In genomic region chr18:56650056-56650455, GRCh38 we compare ENCODE assay signal across 13 cellular contexts. TPM values are rescaled to one million over a fixed set of nuclear protein-coding genes. Genes with fewer than 3 reads are reported as not detected.
DNase-seq lines count a peak whose midpoint lies in the region; ATAC-seq and TF ChIP-seq lines count a peak whose summit lies in the region.
"Had no signal": no experiment of that assay in that cellular context is flagged by ENCODE, and none has a peak within 500 bp of the region (broad histone marks: within the 10 kb centered on the region; RNA-seq: fewer than 3 reads in every experiment).

No MANE protein-coding gene starts in this region.

- H3K4me3 ChIP-seq in BLaER1 treated with 17β-estradiol and CSF1 and Interleukin-3, amounts not matched to agents 10 nM and 100 nM, result peak overlapping the region in 2 of 10 experiments; percentile 79 to 85; a peak in 2 of 20 replicates
- H3K4me3 ChIP-seq in HUES48 (ENCODE audit: low read depth, low read length), result 0 out of 2 replicates have a peak overlapping the region, but pooled peaks have one; percentile 94

- H3K4me1 ChIP-seq in BLaER1 treated with 17β-estradiol and CSF1 and Interleukin-3, amounts not matched to agents 10 nM and 100 nM, result peaks cover 28 to 78% (median 32%) of the 10 kb centered on the region in 10 experiments
- H3K4me1 ChIP-seq in HUES48 (ENCODE audit: control insufficient read depth, insufficient read depth, low read length), result peaks cover 12% of the 10 kb centered on the region

- peak overlapping the region; percentile 94 for H3K27ac Mint-ChIP-seq in activated T-helper 1 cell treated with anti-CD3 and anti-CD28 coated beads, Interleukin-12 subunit alpha, Interleukin-12 subunit beta, Interleukin-2, Interleukin-4 antibody, amounts not matched to agents 30 ng/mL and 10 ng/mL and 1 ng/mL, durations not matched to agents 14 hours and 24 hours and 36 hours
- H3K27ac Mint-ChIP-seq in natural killer cell (peak overlapping the region; percentile 95 to 98), CD14-positive monocyte (no peak overlapping the region)

- H3K27me3 Mint-ChIP-seq in activated T-helper 1 cell treated with anti-CD3 and anti-CD28 coated beads, Interleukin-12 subunit alpha, Interleukin-12 subunit beta, Interleukin-2, Interleukin-4 antibody, amounts not matched to agents 30 ng/mL and 10 ng/mL and 1 ng/mL, durations not matched to agents 14 hours and 24 hours and 36 hours (ENCODE audit: insufficient read depth), result no peaks in the 10 kb centered on the region
- H3K27me3 Mint-ChIP-seq in natural killer cell (ENCODE audit: low read depth in 2 of 2), result no peaks in the 10 kb centered on the region
- no peaks in the 10 kb centered on the region for H3K27me3 Mint-ChIP-seq in CD14-positive monocyte (ENCODE audit: low read depth in 3 of 3)

- ATAC-seq in natural killer cell (no peak), sciatic nerve (no peak)
- ATAC-seq: body of pancreas had no signal

- TF ChIP-seq CTCF in natural killer cell (IDR thresholded peaks at IDR 0.05), result no peak
- TF ChIP-seq CTCF in CD14-positive monocyte (IDR thresholded peaks at IDR 0.05), result no peak

- intact Hi-C loops in activated T-helper 1 cell treated with anti-CD3 and anti-CD28 coated beads, Interleukin-12 subunit alpha, Interleukin-12 subunit beta, Interleukin-2, Interleukin-4 antibody, amounts not matched to agents 30 ng/mL and 10 ng/mL and 1 ng/mL, durations not matched to agents 14 hours and 24 hours and 36 hours (cut with micrococcal nuclease), result loop anchor here (2.0 to 5.0 kb wide), 4 partner anchors 21 to 982 kb away; no protein-coding TSS in a partner anchor
- intact Hi-C loops in natural killer cell (cut with micrococcal nuclease), result loop anchor here (10.0 kb wide), 1 partner anchor 975 kb away; the partner anchor contains the start of gene NARS1
- intact Hi-C loops in sciatic nerve (cut with DNase I), result no loop called here
- intact Hi-C loops in CD14-positive monocyte (cut with micrococcal nuclease), result loop anchor here (2.0 to 10.0 kb wide), 4 partner anchors 13 to 1325 kb away; partner anchors contain the start of gene TCF4 (in 1 of the 2)

- peaks cover 0 to 11% (median 7%) of the 10 kb centered on the region in 11 experiments; a peak in 11 of 22 replicates for H3K9me3 ChIP-seq in BLaER1 treated with 17β-estradiol and CSF1 and Interleukin-3, amounts not matched to agents 10 nM and 100 nM (replicated peaks in 1 of 11)
- no peaks in the 10 kb centered on the region for H3K9me3 ChIP-seq in HUES48 (ENCODE audit: control insufficient read depth, insufficient read depth, low read length)
- H3K9me3 ChIP-seq: body of pancreas had no signal

- H3K27ac ChIP-seq in BLaER1 treated with 17β-estradiol and CSF1 and Interleukin-3, amounts not matched to agents 10 nM and 100 nM, result 0 out of 22 replicates have a peak overlapping the region, but pooled peaks of 1 of the 11 experiments have one; percentile 75
- H3K27ac ChIP-seq in HUES48 (ENCODE audit: low read depth, low read length), result no peak overlapping the region

- peaks cover 69% of the 10 kb centered on the region for H3K4me1 Mint-ChIP-seq in activated T-helper 1 cell treated with anti-CD3 and anti-CD28 coated beads, Interleukin-12 subunit alpha, Interleukin-12 subunit beta, Interleukin-2, Interleukin-4 antibody, amounts not matched to agents 30 ng/mL and 10 ng/mL and 1 ng/mL, durations not matched to agents 14 hours and 24 hours and 36 hours (ENCODE audit: low read depth)
- H3K4me1 Mint-ChIP-seq in natural killer cell, result peaks cover 63 to 75% of the 10 kb centered on the region in 2 donors
- peaks cover 47% of the 10 kb centered on the region for H3K4me1 Mint-ChIP-seq in CD14-positive monocyte

- no peaks in the 10 kb centered on the region for H3K36me3 ChIP-seq in BLaER1 treated with 17β-estradiol and CSF1 and Interleukin-3, amounts not matched to agents 10 nM and 100 nM
- H3K36me3 ChIP-seq in HUES48 (ENCODE audit: control insufficient read depth, insufficient read depth, low read length), result no peaks in the 10 kb centered on the region

- peaks cover 11% of the 10 kb centered on the region for H3K36me3 Mint-ChIP-seq in activated T-helper 1 cell treated with anti-CD3 and anti-CD28 coated beads, Interleukin-12 subunit alpha, Interleukin-12 subunit beta, Interleukin-2, Interleukin-4 antibody, amounts not matched to agents 30 ng/mL and 10 ng/mL and 1 ng/mL, durations not matched to agents 14 hours and 24 hours and 36 hours (ENCODE audit: low read depth)
- H3K36me3 Mint-ChIP-seq in natural killer cell, result no peaks in the 10 kb centered on the region
- H3K36me3 Mint-ChIP-seq in CD14-positive monocyte, result peaks cover 0 to 3% of the 10 kb centered on the region in 2 donors

- H3K27me3 ChIP-seq in BLaER1 treated with 17β-estradiol and CSF1 and Interleukin-3, amounts not matched to agents 10 nM and 100 nM, result no peaks in the 10 kb centered on the region
- H3K27me3 ChIP-seq in HUES48 (ENCODE audit: control insufficient read depth, insufficient read depth, low read length), result no peaks in the 10 kb centered on the region
- H3K27me3 ChIP-seq: body of pancreas had no signal

- DNase-seq in activated T-helper 1 cell treated with anti-CD3 and anti-CD28 coated beads, Interleukin-12 subunit alpha, Interleukin-12 subunit beta, Interleukin-2, Interleukin-4 antibody, amounts not matched to agents 30 ng/mL and 10 ng/mL and 1 ng/mL, durations not matched to agents 14 hours and 24 hours and 36 hours (ENCODE audit: low spot score), result no peak
- DNase-seq in natural killer cell (no peak), sciatic nerve (ENCODE audit: low spot score) (no peak), DMS114 treated with DMSO at 0.1 percent for 48 hours (lab: John Stamatoyannopoulos, UW; ENCODE audit: unreplicated experiment) (no peak), CD14-positive monocyte (ENCODE audit: low spot score) (no peak)
- no peak for DNase-seq in stimulated activated CD4-positive, alpha-beta T cell treated with anti-CD3 and anti-CD28 coated beads, Interleukin-12 subunit alpha, Interleukin-12 subunit beta, amount 100 ng/mL, for 4 hours
- DNase-seq: activated CD8-positive, alpha-beta memory T cell treated with anti-CD3 and anti-CD28 coated beads, Interleukin-2, amount 50 U/mL, for 48 hours; body of pancreas; hippocampal formation; NCI-H2029; stimulated activated CD4-positive, alpha-beta T cell treated with anti-CD3 and anti-CD28 coated beads, Interleukin-4, amount 100 ng/mL, for 24 hours had no signal

- peak overlapping the region; percentile 73 to 95 (median 87); a peak in 18 of 22 replicates for H3K4me2 ChIP-seq in BLaER1 treated with 17β-estradiol and CSF1 and Interleukin-3, amounts not matched to agents 10 nM and 100 nM

- peak overlapping the region; percentile 89 for H3K4me3 Mint-ChIP-seq in activated T-helper 1 cell treated with anti-CD3 and anti-CD28 coated beads, Interleukin-12 subunit alpha, Interleukin-12 subunit beta, Interleukin-2, Interleukin-4 antibody, amounts not matched to agents 30 ng/mL and 10 ng/mL and 1 ng/mL, durations not matched to agents 14 hours and 24 hours and 36 hours
- H3K4me3 Mint-ChIP-seq in natural killer cell, result no peak overlapping the region
- H3K4me3 Mint-ChIP-seq in CD14-positive monocyte, result no peak overlapping the region

- no peak overlapping the region for H3K9ac ChIP-seq in BLaER1 treated with 17β-estradiol and CSF1 and Interleukin-3, amounts not matched to agents 10 nM and 100 nM
- no peak overlapping the region for H3K9ac ChIP-seq in HUES48 (ENCODE audit: low read depth, low read length)

- H4K20me1 ChIP-seq in BLaER1 treated with 17β-estradiol and CSF1 and Interleukin-3, amounts not matched to agents 10 nM and 100 nM, result peaks cover 0 to 5% (median 0%) of the 10 kb centered on the region in 11 experiments; a peak in 3 of 22 replicates

- H3K9me3 Mint-ChIP-seq in activated T-helper 1 cell treated with anti-CD3 and anti-CD28 coated beads, Interleukin-12 subunit alpha, Interleukin-12 subunit beta, Interleukin-2, Interleukin-4 antibody, amounts not matched to agents 30 ng/mL and 10 ng/mL and 1 ng/mL, durations not matched to agents 14 hours and 24 hours and 36 hours, result peaks cover 4% of the 10 kb centered on the region
- H3K9me3 Mint-ChIP-seq in natural killer cell (peaks cover 3 to 5% of the 10 kb centered on the region in 2 donors), CD14-positive monocyte (peaks cover 0 to 3% (median 0%) of the 10 kb centered on the region in 7 donors)

RNA-seq across cellular contexts. Expression of gene WDR7, which starts 1.1 kb away (rescaled TPM):
- 28.4 and 32.2 TPM in 2 replicates for total RNA-seq in activated T-helper 1 cell treated with anti-CD3 and anti-CD28 coated beads, Interleukin-12 subunit alpha, Interleukin-12 subunit beta, Interleukin-2, Interleukin-4 antibody, amounts not matched to agents 30 ng/mL and 10 ng/mL and 1 ng/mL, durations not matched to agents 14 hours and 24 hours and 36 hours
- total RNA-seq in natural killer cell (100 to 1,000 TPM in 1 of 3 donors, 10 to 100 TPM in 2; 71.1 to 103 (median 77.3) TPM), sciatic nerve (43.0 TPM)
- 10 to 100 TPM in 1 of 2 donors, 1 to 10 TPM in 1; 9.5 to 23.6 TPM for polyA plus RNA-seq in CD14-positive monocyte

RNA-seq across cellular contexts. Expression of gene TXNL1, which starts 11.7 kb away (rescaled TPM):
- total RNA-seq in activated T-helper 1 cell treated with anti-CD3 and anti-CD28 coated beads, Interleukin-12 subunit alpha, Interleukin-12 subunit beta, Interleukin-2, Interleukin-4 antibody, amounts not matched to agents 30 ng/mL and 10 ng/mL and 1 ng/mL, durations not matched to agents 14 hours and 24 hours and 36 hours, result 94.2 and 100 TPM in 2 replicates
- total RNA-seq in natural killer cell (10 to 100 TPM; 43.2 to 44.8 (median 44.0) TPM), sciatic nerve (54.2 TPM)
- polyA plus RNA-seq in CD14-positive monocyte, result 10 to 100 TPM; 77.8 to 80.4 TPM

Comparison
In these comparisons a context has a peak if more than half of its experiments do, and no peak if none do; other contexts are left out.
1. H3K27ac Mint-ChIP-seq: peak in activated T-helper 1 cell treated with anti-CD3 and anti-CD28 coated beads, Interleukin-12 subunit alpha, Interleukin-12 subunit beta, Interleukin-2, Interleukin-4 antibody, amounts not matched to agents 30 ng/mL and 10 ng/mL and 1 ng/mL, durations not matched to agents 14 hours and 24 hours and 36 hours (single experiment) and natural killer cell (2 of 2); none in CD14-positive monocyte (0 of 7).